In the genomic region with DNA sequence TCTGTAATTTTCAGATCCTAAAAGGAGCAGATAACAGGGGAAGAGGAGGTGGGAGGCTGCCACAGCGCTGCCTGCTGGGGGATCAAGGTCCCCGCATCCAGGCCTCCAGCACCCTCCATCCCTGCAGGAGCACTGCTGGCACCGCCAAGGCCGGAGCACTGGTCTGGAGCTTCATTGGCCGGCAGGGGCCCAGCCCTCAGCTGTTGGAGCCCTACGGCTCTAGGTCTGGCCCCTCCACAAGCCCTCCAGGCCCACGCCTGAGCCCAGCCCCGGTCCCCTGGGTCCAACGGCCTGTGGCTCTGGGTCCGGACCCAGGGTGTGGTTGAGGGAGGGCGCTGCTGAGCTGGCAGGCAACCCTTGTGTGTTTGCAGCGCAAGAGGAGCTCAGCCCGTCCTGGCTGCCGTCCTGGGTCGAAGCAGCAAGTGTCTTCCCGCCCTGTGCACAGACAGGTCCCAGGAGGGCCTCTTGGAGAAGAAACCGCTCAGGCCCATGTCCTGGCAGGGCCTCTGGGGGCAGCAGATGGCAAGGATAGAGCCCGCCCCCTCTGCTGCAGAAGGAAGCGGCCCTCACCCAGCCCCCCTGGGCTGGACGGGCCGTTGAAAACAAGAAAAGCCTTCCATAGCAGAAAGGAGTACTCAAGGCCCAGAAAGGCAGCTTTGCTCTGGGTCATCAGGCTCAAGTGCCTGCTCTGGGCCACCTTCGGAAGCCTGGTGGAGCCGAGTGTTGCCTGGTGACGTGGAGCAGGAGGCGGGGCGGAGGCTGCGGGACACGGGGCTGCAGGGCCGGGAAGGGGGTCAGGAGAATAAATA, we compare ENCODE assay signal across 8 cellular contexts. TPM values are rescaled to one million over a fixed set of nuclear protein-coding genes. Genes with fewer than 3 reads are reported as not detected.
A peak's percentile ranks its signal among the peaks of the same experiment; 100 is the strongest.
DNase-seq lines count a peak whose midpoint lies in the region; ATAC-seq, FAIRE-seq and TF ChIP-seq lines count a peak whose summit lies in the region.

No MANE protein-coding gene starts in this region.

- FAIRE-seq in HTR-8/SVneo (lab: Jason Lieb, UNC) (peak; percentile 52), HepG2 (lab: Jason Lieb, UNC) (no peak)

- H3K36me3 ChIP-seq in DOHH2 (ENCODE audit: control insufficient read depth, low read length) (peaks cover 38% of the 10 kb centered on the region), HepG2 (replicated peaks in 1 of 2; ENCODE audit: control insufficient read depth in 1 of 2, insufficient read depth in 2 of 2, low read length in 2 of 2) (no peaks in the 10 kb centered on the region), upper lobe of right lung (no peaks in the 10 kb centered on the region)

- TF ChIP-seq EP300 in HepG2 (IDR thresholded peaks at IDR 0.05; ENCODE audit: low read depth in 2 of 2, low read length in 2 of 2) (no peak), HepG2 (CRISPR knock-in tag; IDR thresholded peaks at IDR 0.05; ENCODE audit: borderline replicate concordance) (no peak)

- H3K9me2 ChIP-seq in DOHH2 (replicated peaks; ENCODE audit: control insufficient read depth, low read length): no peaks in the 10 kb centered on the region

- H3K79me2 ChIP-seq in DOHH2 (ENCODE audit: control insufficient read depth, low read length) (peaks cover 9% of the 10 kb centered on the region), HepG2 (ENCODE audit: insufficient read depth, low read length) (no peaks in the 10 kb centered on the region)

- H3K27ac ChIP-seq in DOHH2 (ENCODE audit: low read depth, low read length) (no peak overlapping the region), HepG2 (ENCODE audit: extremely low read length, insufficient read depth, low read length) (no peak overlapping the region), upper lobe of right lung (no peak overlapping the region)

- no peak for DNase-seq in HTR-8/SVneo (ENCODE audit: insufficient read length, low spot score)
- no peak for DNase-seq in astrocyte of the spinal cord (ENCODE audit: low read depth, low spot score)
- no peak for DNase-seq in HepG2 (ENCODE audit: low spot score)
- no peak for DNase-seq in upper lobe of right lung
- no peak for DNase-seq in kidney glomerular epithelial cell (lab: John Stamatoyannopoulos, UW)
- DNase-seq in ureter (ENCODE audit: low spot score): no peak

- peak overlapping the region; percentile 36 for H3K4me3 ChIP-seq in DOHH2 (ENCODE audit: low read length)
- no peak overlapping the region for H3K4me3 ChIP-seq in astrocyte of the spinal cord (ENCODE audit: low read depth, low read length)
- no peak overlapping the region for H3K4me3 ChIP-seq in HepG2 (replicated peaks in 1 of 3; ENCODE audit: insufficient read depth in 1 of 3, low read depth in 2 of 3, low read length in 3 of 3)
- peak overlapping the region; percentile 43 for H3K4me3 ChIP-seq in upper lobe of right lung

- H3K9ac ChIP-seq in HepG2 (ENCODE audit: insufficient read depth, low read depth, low read length): no peak overlapping the region

- in situ Hi-C loops in astrocyte of the spinal cord (cut with HindIII; ENCODE audit: low sequenced_read_pairs): no loop called here
- in situ Hi-C loops in HepG2 (cut with HindIII; ENCODE audit: extremely low pct_ligation_motif_present, low pct_unique_long_range_greater_than_20kb): no loop called here

- H3K27me3 ChIP-seq in DOHH2 (ENCODE audit: control insufficient read depth, low read length): no peaks in the 10 kb centered on the region
- no peaks in the 10 kb centered on the region for H3K27me3 ChIP-seq in HepG2 (ENCODE audit: control insufficient read depth in 1 of 2, insufficient read depth in 2 of 2, low read length in 2 of 2)
- H3K27me3 ChIP-seq in upper lobe of right lung: no peaks in the 10 kb centered on the region

- ATAC-seq in HepG2 (peak; percentile 57), upper lobe of right lung (peak; percentile 79), GM21390 (IDR thresholded peaks at IDR 0.05; ENCODE audit: unreplicated experiment) (no peak)

- POLR2A ChIA-PET in HepG2 (lab: Yijun Ruan, JAX): no interaction called here

- peaks cover 16% of the 10 kb centered on the region for H3K4me1 ChIP-seq in DOHH2 (ENCODE audit: control insufficient read depth, low read length)
- H3K4me1 ChIP-seq in HepG2 (ENCODE audit: insufficient read depth, low read length): peaks cover 1% of the 10 kb centered on the region
- H3K4me1 ChIP-seq in upper lobe of right lung: peaks cover 8% of the 10 kb centered on the region

- H2AFZ ChIP-seq in HepG2 (ENCODE audit: low read length): no peak overlapping the region

- H4K20me1 ChIP-seq in DOHH2 (ENCODE audit: control insufficient read depth, insufficient read depth, low read depth, low read length): no peaks in the 10 kb centered on the region
- H4K20me1 ChIP-seq in HepG2 (ENCODE audit: insufficient read depth, low read length): no peaks in the 10 kb centered on the region

- 91% methylated on average over 18 of the region's 29 CpGs for WGBS in HepG2 (ENCODE audit: low lambda C conversion rate)

- BruUV-seq in HepG2 (replicated peaks; lab: Mats Ljungman, UMichigan): no TSS peak

- H3F3A ChIP-seq in DOHH2 (ENCODE audit: control insufficient read depth, insufficient read depth): no peaks in the 10 kb centered on the region

- H3K4me2 ChIP-seq in DOHH2 (ENCODE audit: low read length) (peak overlapping the region; percentile 45), HepG2 (ENCODE audit: low read depth, low read length) (no peak overlapping the region)

- CTCF ChIA-PET in HepG2 (lab: Yijun Ruan, JAX; ENCODE audit: low intra/inter-chr PET ratio, low total read pairs): no interaction called here

- intact Hi-C loops in HepG2 (cut with micrococcal nuclease; ENCODE audit: unreplicated experiment) (no loop called here), upper lobe of right lung (cut with DNase I) (no loop called here)

- TF ChIP-seq POLR2A in HepG2 (IDR thresholded peaks at IDR 0.05; ENCODE audit: insufficient read depth in 1 of 2, low read depth in 2 of 2, low read length in 2 of 2): no peak

- H3K9me3 ChIP-seq in DOHH2 (ENCODE audit: control insufficient read depth, insufficient read depth, low read length): no peaks in the 10 kb centered on the region
- H3K9me3 ChIP-seq in HepG2 (ENCODE audit: low read length): no peaks in the 10 kb centered on the region
- no peaks in the 10 kb centered on the region for H3K9me3 ChIP-seq in upper lobe of right lung

- TF ChIP-seq CTCF in DOHH2 (IDR thresholded peaks at IDR 0.05; ENCODE audit: low read depth, low read length, poor library complexity, severe bottlenecking) (peak; percentile 68), astrocyte of the spinal cord (IDR thresholded peaks at IDR 0.05; ENCODE audit: low read depth, low read length) (peak; percentile 39), HepG2 (CRISPR knock-in tag; IDR thresholded peaks at IDR 0.05) (peak; percentile 36), upper lobe of right lung (IDR thresholded peaks at IDR 0.05) (peak; percentile 30)

- no peak for TF ChIP-seq RAD21 in HepG2 (CRISPR knock-in tag; IDR thresholded peaks at IDR 0.05)

RNA-seq across cellular contexts. Expression of gene FBXL18, which starts 35.7 kb away (rescaled TPM):
- 3.9 TPM in 2 replicates for total RNA-seq in HepG2 (2016; rRNA removed; fragmentation: Illumina TruSeq; extraction: Trizol)
- 1.1 and 1.6 TPM in 2 replicates for total RNA-seq in HepG2 (2016; cell fraction: cytosol; rRNA removed; fragmentation: Illumina TruSeq; extraction: Trizol; ENCODE audit: low read depth)
- 3.7 and 4.0 TPM in 2 replicates for total RNA-seq in HepG2 (2016; cell fraction: insoluble cytoplasmic fraction; rRNA removed; fragmentation: Illumina TruSeq; extraction: Trizol)
- total RNA-seq in HepG2 (2016; cell fraction: membrane; rRNA removed; fragmentation: Illumina TruSeq; extraction: Trizol): 1.5 and 2.0 TPM in 2 replicates
- 2.9 and 3.3 TPM in 2 replicates for total RNA-seq in HepG2 (2016; cell fraction: nucleus; rRNA removed; fragmentation: Illumina TruSeq; extraction: Trizol)
- polyA plus RNA-seq in HepG2 (2011; rRNA removed): 1.1 and 1.5 TPM in 2 replicates
- polyA plus RNA-seq in HepG2 (2011; cell fraction: cytosol; rRNA removed): 0.63 and 1.1 TPM in 2 replicates
- polyA plus RNA-seq in HepG2 (2011; cell fraction: nucleus; rRNA removed): 4.2 and 7.3 TPM in 2 replicates
- polyA plus RNA-seq in HepG2 (2012): 1.5 and 2.0 TPM in 2 replicates
- 0.17 and 0.19 TPM in 2 replicates for polyA plus RNA-seq in HepG2 (2016; cell fraction: cytosol; fragmentation: Illumina TruSeq; extraction: Trizol; ENCODE audit: low read depth)
- polyA plus RNA-seq in HepG2 (2016; cell fraction: insoluble cytoplasmic fraction; fragmentation: Illumina TruSeq; extraction: Trizol; ENCODE audit: low read depth): 1.4 and 2.4 TPM in 2 replicates
- 0.11 and 0.30 TPM in 2 replicates for polyA plus RNA-seq in HepG2 (2016; cell fraction: membrane; fragmentation: Illumina TruSeq; extraction: Trizol; ENCODE audit: low read depth)
- polyA plus RNA-seq in HepG2 (2016; cell fraction: nucleus; fragmentation: Illumina TruSeq; extraction: Trizol; ENCODE audit: insufficient read depth, low read depth): 2.1 and 2.5 TPM in 2 replicates
- polyA minus RNA-seq in HepG2 (2011; rRNA and poly(A)+ RNA removed; ENCODE audit: low replicate concordance): 9.2 and 12.0 TPM in 2 replicates
- polyA minus RNA-seq in HepG2 (2011; cell fraction: cytosol; rRNA and poly(A)+ RNA removed): 3.7 and 4.0 TPM in 2 replicates
- 4.1 and 4.5 TPM in 2 replicates for polyA minus RNA-seq in HepG2 (2011; cell fraction: nucleus; rRNA and poly(A)+ RNA removed)
- 8.1 TPM for total RNA-seq in upper lobe of right lung
- 12.5 TPM for total RNA-seq in ureter

RNA-seq across cellular contexts. Expression of gene ACTB, which starts 52.5 kb away (rescaled TPM):
- total RNA-seq in HepG2 (2016; rRNA removed; fragmentation: Illumina TruSeq; extraction: Trizol) (983 and 1,099 TPM in 2 replicates), upper lobe of right lung (3,962 TPM), ureter (5,244 TPM)
- 406 and 413 TPM in 2 replicates for total RNA-seq in HepG2 (2016; cell fraction: cytosol; rRNA removed; fragmentation: Illumina TruSeq; extraction: Trizol; ENCODE audit: low read depth)
- 966 and 972 TPM in 2 replicates for total RNA-seq in HepG2 (2016; cell fraction: insoluble cytoplasmic fraction; rRNA removed; fragmentation: Illumina TruSeq; extraction: Trizol)
- 815 and 929 TPM in 2 replicates for total RNA-seq in HepG2 (2016; cell fraction: membrane; rRNA removed; fragmentation: Illumina TruSeq; extraction: Trizol)
- 668 and 755 TPM in 2 replicates for total RNA-seq in HepG2 (2016; cell fraction: nucleus; rRNA removed; fragmentation: Illumina TruSeq; extraction: Trizol)
- polyA plus RNA-seq in HepG2 (2011; rRNA removed): 984 and 1,160 TPM in 2 replicates
- polyA plus RNA-seq in HepG2 (2011; cell fraction: cytosol; rRNA removed): 567 and 620 TPM in 2 replicates
- polyA plus RNA-seq in HepG2 (2011; cell fraction: nucleus; rRNA removed): 1,565 and 1,995 TPM in 2 replicates
- polyA plus RNA-seq in HepG2 (2012): 984 and 1,070 TPM in 2 replicates
- 510 and 558 TPM in 2 replicates for polyA plus RNA-seq in HepG2 (2016; cell fraction: cytosol; fragmentation: Illumina TruSeq; extraction: Trizol; ENCODE audit: low read depth)
- 1,764 and 2,207 TPM in 2 replicates for polyA plus RNA-seq in HepG2 (2016; cell fraction: insoluble cytoplasmic fraction; fragmentation: Illumina TruSeq; extraction: Trizol; ENCODE audit: low read depth)
- polyA plus RNA-seq in HepG2 (2016; cell fraction: membrane; fragmentation: Illumina TruSeq; extraction: Trizol; ENCODE audit: low read depth): 1,095 and 1,097 TPM in 2 replicates
- polyA plus RNA-seq in HepG2 (2016; cell fraction: nucleus; fragmentation: Illumina TruSeq; extraction: Trizol; ENCODE audit: insufficient read depth, low read depth): 1,747 and 1,824 TPM in 2 replicates
- 2,677 and 2,857 TPM in 2 replicates for polyA minus RNA-seq in HepG2 (2011; rRNA and poly(A)+ RNA removed; ENCODE audit: low replicate concordance)
- polyA minus RNA-seq in HepG2 (2011; cell fraction: cytosol; rRNA and poly(A)+ RNA removed): 1,014 and 1,055 TPM in 2 replicates
- 329 and 574 TPM in 2 replicates for polyA minus RNA-seq in HepG2 (2011; cell fraction: nucleus; rRNA and poly(A)+ RNA removed)

RNA-seq across cellular contexts. Expression of gene TNRC18, which starts 54.3 kb away (rescaled TPM):
- 12.8 and 17.4 TPM in 2 replicates for total RNA-seq in HepG2 (2016; rRNA removed; fragmentation: Illumina TruSeq; extraction: Trizol)
- total RNA-seq in HepG2 (2016; cell fraction: cytosol; rRNA removed; fragmentation: Illumina TruSeq; extraction: Trizol; ENCODE audit: low read depth): 4.9 and 7.1 TPM in 2 replicates
- 12.8 and 21.5 TPM in 2 replicates for total RNA-seq in HepG2 (2016; cell fraction: insoluble cytoplasmic fraction; rRNA removed; fragmentation: Illumina TruSeq; extraction: Trizol)
- 4.9 and 5.6 TPM in 2 replicates for total RNA-seq in HepG2 (2016; cell fraction: membrane; rRNA removed; fragmentation: Illumina TruSeq; extraction: Trizol)
- 28.3 and 34.0 TPM in 2 replicates for total RNA-seq in HepG2 (2016; cell fraction: nucleus; rRNA removed; fragmentation: Illumina TruSeq; extraction: Trizol)
- 10.9 and 11.7 TPM in 2 replicates for polyA plus RNA-seq in HepG2 (2011; rRNA removed)
- 8.6 and 11.8 TPM in 2 replicates for polyA plus RNA-seq in HepG2 (2011; cell fraction: cytosol; rRNA removed)
- polyA plus RNA-seq in HepG2 (2011; cell fraction: nucleus; rRNA removed): 65.7 and 102 TPM in 2 replicates
- 40.6 and 53.7 TPM in 2 replicates for polyA plus RNA-seq in HepG2 (2012)
- 0.71 and 1.3 TPM in 2 replicates for polyA plus RNA-seq in HepG2 (2016; cell fraction: cytosol; fragmentation: Illumina TruSeq; extraction: Trizol; ENCODE audit: low read depth)
- 16.6 and 19.8 TPM in 2 replicates for polyA plus RNA-seq in HepG2 (2016; cell fraction: insoluble cytoplasmic fraction; fragmentation: Illumina TruSeq; extraction: Trizol; ENCODE audit: low read depth)
- polyA plus RNA-seq in HepG2 (2016; cell fraction: membrane; fragmentation: Illumina TruSeq; extraction: Trizol; ENCODE audit: low read depth): 0.82 and 1.2 TPM in 2 replicates
- polyA plus RNA-seq in HepG2 (2016; cell fraction: nucleus; fragmentation: Illumina TruSeq; extraction: Trizol; ENCODE audit: insufficient read depth, low read depth): 58.8 and 59.2 TPM in 2 replicates
- polyA minus RNA-seq in HepG2 (2011; rRNA and poly(A)+ RNA removed; ENCODE audit: low replicate concordance): 11.2 and 51.4 TPM in 2 replicates
- polyA minus RNA-seq in HepG2 (2011; cell fraction: cytosol; rRNA and poly(A)+ RNA removed): 44.7 and 49.3 TPM in 2 replicates
- 49.2 and 54.8 TPM in 2 replicates for polyA minus RNA-seq in HepG2 (2011; cell fraction: nucleus; rRNA and poly(A)+ RNA removed)
- 118 TPM for total RNA-seq in upper lobe of right lung
- total RNA-seq in ureter: 118 TPM

Comparison
In these comparisons a context has a peak if more than half of its experiments do, and no peak if none do; other contexts are left out.
1. H3K4me3 ChIP-seq: peak in DOHH2 (single experiment) and upper lobe of right lung (single experiment); none in astrocyte of the spinal cord (single experiment) and HepG2 (0 of 3).
2. Peak in every context shown above with its lines, with median percentiles within 50 percentile points of each other: CTCF ChIP-seq.